8 cellular contexts compared by ENCODE assay signal in genomic region chr3:157130881-157131251, GRCh38. TPM values are rescaled to one million over a fixed set of nuclear protein-coding genes. Genes with fewer than 3 reads are reported as not detected.
A peak's percentile ranks its signal among the peaks of the same experiment; 100 is the strongest.
DNase-seq lines count a peak whose midpoint lies in the region; ATAC-seq and TF ChIP-seq lines count a peak whose summit lies in the region.

No MANE protein-coding gene starts in this region.

- WGBS in endodermal cell (ENCODE audit: insufficient coverage in 1 of 2, insufficient read length in 1 of 2), 2 experiments: 46 to 100% methylated on average over 1 to 10 of the region's 10 CpGs
- 21 to 28% (median 25%) methylated on average over 10 of the region's 10 CpGs for WGBS in psoas muscle, 3 donors

- H3F3A ChIP-seq in PC-9 (ENCODE audit: insufficient read depth, low read depth) (peaks cover 64% of the 10 kb centered on the region), MM.1S (ENCODE audit: insufficient read depth, low read length) (peaks cover 14% of the 10 kb centered on the region)

- no peaks in the 10 kb centered on the region for H3K27me3 ChIP-seq in CD8-positive, alpha-beta memory T cell (ENCODE audit: insufficient read depth, low read length, poor library complexity, severe bottlenecking)
- H3K27me3 ChIP-seq in PC-9 (ENCODE audit: insufficient read depth, low read depth) (no peaks in the 10 kb centered on the region), endodermal cell (ENCODE audit: control insufficient read depth, insufficient read depth, low read length, poor library complexity, severe bottlenecking) (no peaks in the 10 kb centered on the region), psoas muscle (ENCODE audit: insufficient read depth in 3 of 3, low read length in 2 of 3) (no peaks in the 10 kb centered on the region), MM.1S (replicated peaks; ENCODE audit: insufficient read depth, low read length) (no peaks in the 10 kb centered on the region)

- no peaks in the 10 kb centered on the region for H3K79me2 ChIP-seq in PC-9 (ENCODE audit: low read depth)
- H3K79me2 ChIP-seq in MM.1S (ENCODE audit: low read length): no peaks in the 10 kb centered on the region

- intact Hi-C loops in PC-9 (cut with micrococcal nuclease; ENCODE audit: unreplicated experiment) (loop anchor here (1.0 to 10.0 kb wide), 9 partner anchors 50 to 980 kb away; partner anchors contain the start of genes LEKR1, SSR3 and TIPARP), psoas muscle (cut with DNase I) (loop anchor here (2.0 to 10.0 kb wide), 3 partner anchors 42 to 456 kb away; partner anchors contain the start of genes LEKR1 (in 1 of the 2) and TIPARP (in 1 of the 2))

- peaks cover 75 to 98% (median 91%) of the 10 kb centered on the region in 3 donors for H3K4me1 Mint-ChIP-seq in CD8-positive, alpha-beta memory T cell
- H3K4me1 Mint-ChIP-seq in endodermal cell: peaks cover 42% of the 10 kb centered on the region

- POLR2A ChIA-PET in CD8-positive, alpha-beta memory T cell (lab: Charles Lee): interaction anchor here (1.5 to 1.6 kb wide), 3 partner anchors 29 to 456 kb away, joined by 5 to 7 read pairs (median 5); partner anchors contain the start of genes CCNL1 and TIPARP
- POLR2A ChIA-PET in PC-9 (lab: Charles Lee; ENCODE audit: unreplicated experiment): interaction anchor here (0.6 to 1.4 kb wide), 4 partner anchors 30 to 94 kb away, joined by 3 to 18 read pairs (median 4); no protein-coding TSS in a partner anchor

- H3K36me3 ChIP-seq in CD8-positive, alpha-beta memory T cell (ENCODE audit: insufficient read depth, low read length): no peaks in the 10 kb centered on the region
- H3K36me3 ChIP-seq in PC-9 (ENCODE audit: low read depth): no peaks in the 10 kb centered on the region
- H3K36me3 ChIP-seq in endodermal cell (ENCODE audit: control insufficient read depth, insufficient read depth, low read length): no peaks in the 10 kb centered on the region
- no peaks in the 10 kb centered on the region for H3K36me3 ChIP-seq in psoas muscle (ENCODE audit: insufficient read depth in 1 of 2, low read depth in 1 of 2)
- no peaks in the 10 kb centered on the region for H3K36me3 ChIP-seq in MM.1S (replicated peaks; ENCODE audit: insufficient read depth, low read length)

- ATAC-seq in psoas muscle: no peak

- no peaks in the 10 kb centered on the region for H3K27me3 Mint-ChIP-seq in CD8-positive, alpha-beta memory T cell
- no peaks in the 10 kb centered on the region for H3K27me3 Mint-ChIP-seq in endodermal cell (ENCODE audit: insufficient read depth)

- no peak overlapping the region for H3K9ac ChIP-seq in endodermal cell (ENCODE audit: extremely low read depth, low read length, poor library complexity, severe bottlenecking)
- H3K9ac ChIP-seq in MM.1S (ENCODE audit: low read length): no peak overlapping the region

- peak overlapping the region; percentile 61 for H3K27ac ChIP-seq in CD8-positive, alpha-beta memory T cell (ENCODE audit: low read depth, low read length)
- H3K27ac ChIP-seq in PC-9 (peak overlapping the region; percentile 94), endodermal cell (ENCODE audit: low read depth, low read length) (no peak overlapping the region), psoas muscle (peak overlapping the region; percentile 74), MM.1S (ENCODE audit: low read length) (no peak overlapping the region)

- BruUV-seq in PC-9 (replicated peaks; lab: Mats Ljungman, UMichigan): no TSS peak

- DNase-seq in CD8-positive, alpha-beta memory T cell: no peak
- no peak for DNase-seq in PC-9
- DNase-seq in endodermal cell: peak; percentile 70
- DNase-seq in psoas muscle: no peak
- no peak for DNase-seq in CD1c-positive myeloid dendritic cell (ENCODE audit: extremely low spot score)
- no peak for DNase-seq in GM03348 (ENCODE audit: low spot score)
- no peak for DNase-seq in DMS153 treated with DMSO at 0.1 percent for 48 hours (lab: John Stamatoyannopoulos, UW; ENCODE audit: unreplicated experiment)
- no peak for DNase-seq in MM.1S

- H2AFZ ChIP-seq in PC-9 (peak overlapping the region; percentile 14; the same call in 1 of the 2 replicates), MM.1S (ENCODE audit: low read length) (no peak overlapping the region)

- CTCF ChIA-PET in CD8-positive, alpha-beta memory T cell (lab: Charles Lee): interaction anchor here (0.6 to 4.6 kb wide), 15 partner anchors 9 to 619 kb away, joined by 3 to 28 read pairs (median 3); partner anchors contain the start of genes SSR3 and TIPARP
- CTCF ChIA-PET in PC-9 (lab: Charles Lee): interaction anchor here (0.5 to 1.0 kb wide), 4 partner anchors 26 to 412 kb away, joined by 3 to 4 read pairs (median 3); no protein-coding TSS in a partner anchor

- peak overlapping the region; percentile 88 for H3K4me2 ChIP-seq in PC-9
- H3K4me2 ChIP-seq in MM.1S (ENCODE audit: low read depth, low read length): no peak overlapping the region

- no peaks in the 10 kb centered on the region for H3K9me3 ChIP-seq in CD8-positive, alpha-beta memory T cell (ENCODE audit: low read length)
- H3K9me3 ChIP-seq in PC-9 (ENCODE audit: insufficient read depth, low read depth) (no peaks in the 10 kb centered on the region), endodermal cell (ENCODE audit: control insufficient read depth, low read length) (no peaks in the 10 kb centered on the region), psoas muscle (no peaks in the 10 kb centered on the region), MM.1S (replicated peaks; ENCODE audit: insufficient read depth, low read length) (no peaks in the 10 kb centered on the region)

- H4K20me1 ChIP-seq in PC-9 (ENCODE audit: insufficient read depth) (no peaks in the 10 kb centered on the region), MM.1S (ENCODE audit: insufficient read depth, low read length) (no peaks in the 10 kb centered on the region)

- TF ChIP-seq CTCF in PC-9 (conservative IDR thresholded peaks at IDR 0.05) (no peak; the same call in 1 of the 2 replicates), endodermal cell (conservative IDR thresholded peaks at IDR 0.05) (peak; percentile 33), psoas muscle (IDR thresholded peaks at IDR 0.05) (no peak), MM.1S (IDR thresholded peaks at IDR 0.05; ENCODE audit: low read length) (no peak)

- peaks cover 0 to 2% (median 0%) of the 10 kb centered on the region in 3 donors for H3K36me3 Mint-ChIP-seq in CD8-positive, alpha-beta memory T cell
- H3K36me3 Mint-ChIP-seq in endodermal cell (ENCODE audit: low read depth): no peaks in the 10 kb centered on the region

- H3K4me3 ChIP-seq in CD8-positive, alpha-beta memory T cell (ENCODE audit: low read length): no peak overlapping the region
- peak overlapping the region; percentile 33; the same call in 1 of the 2 replicates for H3K4me3 ChIP-seq in PC-9
- H3K4me3 ChIP-seq in endodermal cell (ENCODE audit: low read length): no peak overlapping the region
- H3K4me3 ChIP-seq in psoas muscle: peak overlapping the region; percentile 45
- no peak overlapping the region for H3K4me3 ChIP-seq in MM.1S (ENCODE audit: low read length)

- H3K9me3 Mint-ChIP-seq in CD8-positive, alpha-beta memory T cell: no peaks in the 10 kb centered on the region
- no peaks in the 10 kb centered on the region for H3K9me3 Mint-ChIP-seq in endodermal cell

- H3K27ac Mint-ChIP-seq in CD8-positive, alpha-beta memory T cell: peak overlapping the region; percentile 96 to 98 (median 97)
- H3K27ac Mint-ChIP-seq in endodermal cell: peak overlapping the region; percentile 49

- peak overlapping the region in 6 of 7 donors; percentile 60 to 91 (median 77) for H3K4me3 Mint-ChIP-seq in CD8-positive, alpha-beta memory T cell
- no peak overlapping the region for H3K4me3 Mint-ChIP-seq in endodermal cell

- peaks cover 59% of the 10 kb centered on the region for H3K4me1 ChIP-seq in CD8-positive, alpha-beta memory T cell (ENCODE audit: insufficient read depth, low read length)
- H3K4me1 ChIP-seq in PC-9 (replicated peaks; ENCODE audit: insufficient read depth): peaks cover 75% of the 10 kb centered on the region
- peaks cover 25% of the 10 kb centered on the region for H3K4me1 ChIP-seq in endodermal cell (ENCODE audit: control insufficient read depth, insufficient read depth, low read length)
- H3K4me1 ChIP-seq in psoas muscle: peaks cover 41% of the 10 kb centered on the region
- peaks cover 47% of the 10 kb centered on the region for H3K4me1 ChIP-seq in MM.1S (ENCODE audit: low read length)

- H3K9me2 ChIP-seq in PC-9 (ENCODE audit: insufficient read depth): no peaks in the 10 kb centered on the region
- H3K9me2 ChIP-seq in MM.1S (replicated peaks; ENCODE audit: insufficient read depth, low read length): no peaks in the 10 kb centered on the region

RNA-seq across cellular contexts. Expression of gene CCNL1, which starts 29.1 kb away (rescaled TPM):
- total RNA-seq in CD8-positive, alpha-beta memory T cell: 100 to 1,000 TPM; 125 to 126 TPM
- 62.1 TPM for polyA plus RNA-seq in CD8-positive, alpha-beta memory T cell
- total RNA-seq in PC-9 (2021) (91.3 and 101 TPM in 2 replicates), endodermal cell (100 to 1,000 TPM in 1 of 2 donors, 10 to 100 TPM in 1; 97.4 to 128 TPM), psoas muscle (10 to 100 TPM; 21.8 to 55.5 (median 42.9) TPM)
- 100 TPM for polyA plus RNA-seq in endodermal cell (2013, experiment 1 of 2)
- 80.9 TPM for polyA plus RNA-seq in endodermal cell (2013, experiment 2 of 2)
- polyA plus RNA-seq in psoas muscle: 10 to 100 TPM; 27.4 to 34.5 (median 29.2) TPM

Comparison
In these comparisons a context has a peak if more than half of its experiments do, and no peak if none do; other contexts are left out.
1. H3K27ac ChIP-seq: peak in CD8-positive, alpha-beta memory T cell (single experiment), PC-9 (single experiment) and psoas muscle (single experiment); none in endodermal cell (single experiment) and MM.1S (single experiment).
2. H3K4me3 ChIP-seq: peak in PC-9 (single experiment) and psoas muscle (single experiment); none in CD8-positive, alpha-beta memory T cell (single experiment), endodermal cell (single experiment) and MM.1S (single experiment).